ENCODE assay signal across 8 cellular contexts in the genomic region with DNA sequence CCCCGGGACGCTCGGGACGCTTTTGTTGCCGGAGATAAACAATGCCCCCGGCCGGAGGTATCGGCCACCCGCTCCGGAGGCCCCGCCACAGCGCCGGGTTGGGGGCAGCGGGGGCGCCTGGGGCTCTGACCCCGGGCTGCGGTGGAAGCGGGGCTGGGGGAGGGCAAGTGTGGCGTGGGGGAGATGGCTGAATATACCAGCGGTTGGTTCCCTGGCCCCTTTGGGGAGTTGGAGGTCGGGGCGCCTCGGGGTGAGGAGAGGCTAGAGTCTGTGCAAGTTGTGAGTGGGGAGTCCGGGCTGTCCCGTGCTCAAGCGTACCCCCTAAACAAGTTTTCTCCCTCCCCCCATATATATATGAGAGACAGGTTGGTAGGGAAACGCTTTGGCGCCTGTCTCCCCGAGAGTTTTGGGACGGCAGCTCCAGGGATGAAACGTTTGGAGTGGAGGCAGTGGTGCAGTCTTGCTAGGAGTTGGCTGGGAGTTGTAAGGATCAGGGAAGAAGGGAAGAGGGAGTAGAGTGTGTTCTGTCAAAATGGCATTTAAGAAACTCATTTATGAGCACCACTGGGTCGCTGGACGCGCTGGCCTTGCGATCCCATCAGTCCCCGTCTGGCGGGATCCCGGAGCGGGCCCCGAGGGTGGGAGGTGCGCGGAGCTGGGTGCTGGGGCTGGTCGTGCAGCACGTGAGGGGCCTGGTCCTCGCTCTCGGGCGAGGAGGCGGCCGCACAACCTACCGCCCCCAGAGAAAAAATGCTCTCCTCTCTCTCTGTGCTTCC. TPM values are rescaled to one million over a fixed set of nuclear protein-coding genes. Genes with fewer than 3 reads are reported as not detected.
DNase-seq lines count a peak whose midpoint lies in the region; ATAC-seq and TF ChIP-seq lines count a peak whose summit lies in the region.

No MANE protein-coding gene starts in this region.

- TF ChIP-seq POLR2A in heart left ventricle (IDR thresholded peaks at IDR 0.05) = no peak
- TF ChIP-seq POLR2A in prostate gland (IDR thresholded peaks at IDR 0.05) = no peak

- peaks cover 28% of the 10 kb centered on the region for H3K4me1 ChIP-seq in CD8-positive, alpha-beta T cell (ENCODE audit: insufficient read depth, low read length)
- H3K4me1 ChIP-seq in heart left ventricle (peaks cover 0 to 27% (median 7%) of the 10 kb centered on the region in 12 donors), prostate gland (replicated peaks) (no peaks in the 10 kb centered on the region)

- no peaks in the 10 kb centered on the region for H3K36me3 ChIP-seq in CD8-positive, alpha-beta T cell (ENCODE audit: insufficient read depth, low read length)
- H3K36me3 ChIP-seq in heart left ventricle (no peaks in the 10 kb centered on the region), prostate gland (no peaks in the 10 kb centered on the region)

- peak overlapping the region; percentile 45 for H3K4me3 ChIP-seq in CD8-positive, alpha-beta T cell (ENCODE audit: low read depth, low read length)
- H3K4me3 ChIP-seq in HL-60 (replicated peaks; ENCODE audit: insufficient read depth, low read length) (peak overlapping the region; percentile 64), heart left ventricle (peak overlapping the region; percentile 61 to 91 (median 74)), prostate gland (peak overlapping the region; percentile 79 to 81)

- POLR2A ChIA-PET in CD8-positive, alpha-beta T cell (lab: Charles Lee) = no interaction called here

- intact Hi-C loops in CD8-positive, alpha-beta T cell (cut with DNase I, micrococcal nuclease) = loop anchor here in 1 of 2 experiments (5.0 kb wide), 1 partner anchor 41 kb away; no protein-coding TSS in a partner anchor
- intact Hi-C loops in heart left ventricle (cut with DNase I) (loop anchor here in 4 of 10 donors (2.0 to 5.0 kb wide), 3 partner anchors 40 to 161 kb away; a partner anchor contains a TSS), prostate gland (cut with DNase I) (loop anchor here (5.0 kb wide), 2 partner anchors 36 to 336 kb away; no protein-coding TSS in a partner anchor)

- DNase-seq in CD8-positive, alpha-beta T cell = peak in 1 of 7 experiments; percentile 7
- DNase-seq in HL-60 (ENCODE audit: low read depth in 1 of 2, low spot score in 1 of 2) = no peak
- DNase-seq in activated T-cell treated with anti-CD3 and anti-CD28 coated beads, Interleukin-2, amount 50 U/mL, for 72 hours = peak; percentile 11 to 17
- DNase-seq in heart left ventricle = peak in 3 of 5 donors; percentile 13 to 32 (median 21)
- DNase-seq in prostate gland (ENCODE audit: low spot score) = no peak

- H3K27ac Mint-ChIP-seq in CD8-positive, alpha-beta T cell = no peak overlapping the region
- H3K27ac Mint-ChIP-seq in activated T-cell treated with anti-CD3 and anti-CD28 coated beads, Interleukin-2, amount 50 U/mL, for 72 hours = no peak overlapping the region

- ATAC-seq in CD8-positive, alpha-beta T cell = peak; percentile 38
- peak; percentile 45 to 46 for ATAC-seq in activated T-cell treated with anti-CD3 and anti-CD28 coated beads, Interleukin-2, amount 50 U/mL, for 72 hours (replicated peaks in 1 of 2)
- ATAC-seq in heart left ventricle (peak; percentile 32 to 64 (median 52)), GM18873 (IDR thresholded peaks at IDR 0.05; ENCODE audit: low FRiP score, unreplicated experiment) (no peak), HG03175 (IDR thresholded peaks at IDR 0.05; ENCODE audit: unreplicated experiment) (no peak), GM19324 (IDR thresholded peaks at IDR 0.05; ENCODE audit: low FRiP score, unreplicated experiment) (no peak)

- no peak overlapping the region for H3K27ac ChIP-seq in CD8-positive, alpha-beta T cell (ENCODE audit: low read depth, low read length)
- H3K27ac ChIP-seq in HL-60 (replicated peaks) (no peak overlapping the region), heart left ventricle (peak overlapping the region in 6 of 12 donors; percentile 3 to 63 (median 36)), prostate gland (peak overlapping the region; percentile 20 to 57)

- TF ChIP-seq CTCF in CD8-positive, alpha-beta T cell (IDR thresholded peaks at IDR 0.05) = no peak
- TF ChIP-seq CTCF in HL-60 (IDR thresholded peaks at IDR 0.05; ENCODE audit: insufficient read depth, low read length) = no peak
- TF ChIP-seq CTCF in heart left ventricle (IDR thresholded peaks at IDR 0.05) = no peak
- TF ChIP-seq CTCF in prostate gland (IDR thresholded peaks at IDR 0.05) = no peak

- H3K27me3 Mint-ChIP-seq in CD8-positive, alpha-beta T cell (ENCODE audit: low read depth) = peaks cover 55% of the 10 kb centered on the region
- H3K27me3 Mint-ChIP-seq in activated T-cell treated with anti-CD3 and anti-CD28 coated beads, Interleukin-2, amount 50 U/mL, for 72 hours (ENCODE audit: low read depth) = peaks cover 60% of the 10 kb centered on the region

- H3K36me3 Mint-ChIP-seq in CD8-positive, alpha-beta T cell = no peaks in the 10 kb centered on the region
- peaks cover 0 to 3% of the 10 kb centered on the region in 2 donors for H3K36me3 Mint-ChIP-seq in activated T-cell treated with anti-CD3 and anti-CD28 coated beads, Interleukin-2, amount 50 U/mL, for 72 hours (ENCODE audit: insufficient read depth in 2 of 2)

- peaks cover 25% of the 10 kb centered on the region for H3K4me1 Mint-ChIP-seq in CD8-positive, alpha-beta T cell (ENCODE audit: low read depth)
- peaks cover 23% of the 10 kb centered on the region for H3K4me1 Mint-ChIP-seq in activated T-cell treated with anti-CD3 and anti-CD28 coated beads, Interleukin-2, amount 50 U/mL, for 72 hours (ENCODE audit: low read depth)

- CTCF ChIA-PET in CD8-positive, alpha-beta T cell (lab: Charles Lee) = no interaction called here

- peak overlapping the region; percentile 80 for H3K4me3 Mint-ChIP-seq in CD8-positive, alpha-beta T cell
- peak overlapping the region; percentile 87 to 92 for H3K4me3 Mint-ChIP-seq in activated T-cell treated with anti-CD3 and anti-CD28 coated beads, Interleukin-2, amount 50 U/mL, for 72 hours

- H3K9me3 ChIP-seq in CD8-positive, alpha-beta T cell (ENCODE audit: low read length) = no peaks in the 10 kb centered on the region
- H3K9me3 ChIP-seq in heart left ventricle (no peaks in the 10 kb centered on the region), prostate gland (no peaks in the 10 kb centered on the region)

- H3K9me3 Mint-ChIP-seq in CD8-positive, alpha-beta T cell = no peaks in the 10 kb centered on the region
- H3K9me3 Mint-ChIP-seq in activated T-cell treated with anti-CD3 and anti-CD28 coated beads, Interleukin-2, amount 50 U/mL, for 72 hours = no peaks in the 10 kb centered on the region

- H3K27me3 ChIP-seq in CD8-positive, alpha-beta T cell (ENCODE audit: insufficient read depth, low read length) = peaks cover 21% of the 10 kb centered on the region
- H3K27me3 ChIP-seq in HL-60 (ENCODE audit: insufficient read depth, poor library complexity, severe bottlenecking) = peaks cover 19% of the 10 kb centered on the region
- peaks cover 0 to 46% (median 9%) of the 10 kb centered on the region in 9 donors for H3K27me3 ChIP-seq in heart left ventricle
- no peaks in the 10 kb centered on the region for H3K27me3 ChIP-seq in prostate gland (replicated peaks; ENCODE audit: insufficient read depth)

- WGBS in heart left ventricle, 4 donors = 0 to 1% (median 1%) methylated on average over 27 to 50 of the region's 50 CpGs
- under 1% methylated on average over 50 of the region's 50 CpGs for WGBS in prostate gland

RNA-seq across cellular contexts. Expression of a gene that starts 1.0 kb away (rescaled TPM):
- total RNA-seq in CD8-positive, alpha-beta T cell = 1 to 10 TPM; 1.2 to 1.4 TPM
- under 1 TPM; 0.69 to 0.91 TPM for total RNA-seq in activated T-cell treated with anti-CD3 and anti-CD28 coated beads, Interleukin-2, amount 50 U/mL, for 72 hours
- total RNA-seq in heart left ventricle (1 to 10 TPM; 1.3 to 4.1 (median 2.6) TPM), prostate gland (1 to 10 TPM; 5.1 to 6.0 TPM)
- polyA plus RNA-seq in heart left ventricle = under 1 TPM; 0.27 to 0.42 TPM

RNA-seq across cellular contexts. Expression of a gene that starts 33.8 kb away (rescaled TPM):
- total RNA-seq in CD8-positive, alpha-beta T cell = 10 to 100 TPM; 23.7 to 32.4 TPM
- 10 to 100 TPM; 15.8 to 17.0 TPM for total RNA-seq in activated T-cell treated with anti-CD3 and anti-CD28 coated beads, Interleukin-2, amount 50 U/mL, for 72 hours
- total RNA-seq in heart left ventricle (10 to 100 TPM in 7 of 9 donors, 1 to 10 TPM in 2; 7.5 to 43.3 (median 15.2) TPM), prostate gland (10 to 100 TPM; 44.9 to 77.4 TPM)
- polyA plus RNA-seq in heart left ventricle = 10 to 100 TPM in 1 of 2 donors, 1 to 10 TPM in 1; 5.6 to 15.6 TPM

Comparison
In these comparisons a context has a peak if more than half of its experiments do, and no peak if none do; other contexts are left out.
1. ATAC-seq: peak in CD8-positive, alpha-beta T cell (single experiment), activated T-cell treated with anti-CD3 and anti-CD28 coated beads, Interleukin-2, amount 50 U/mL, for 72 hours (2 of 2) and heart left ventricle (4 of 4); none in GM18873 (single experiment), HG03175 (single experiment) and GM19324 (single experiment).
2. DNase-seq: peak in activated T-cell treated with anti-CD3 and anti-CD28 coated beads, Interleukin-2, amount 50 U/mL, for 72 hours (2 of 2) and heart left ventricle (3 of 5); none in HL-60 (0 of 2) and prostate gland (single experiment).
3. H3K27ac ChIP-seq: peak in prostate gland (2 of 2); none in CD8-positive, alpha-beta T cell (single experiment) and HL-60 (single experiment).
4. Peak in every context shown above with its lines, with median percentiles within 50 percentile points of each other: H3K4me3 ChIP-seq.